ENCODE assay signal across 15 cellular contexts in genomic region chr2:151760139-151760650, GRCh38. TPM values are rescaled to one million over a fixed set of nuclear protein-coding genes. Genes with fewer than 3 reads are reported as not detected.
DNase-seq lines count a peak whose midpoint lies in the region; ATAC-seq and TF ChIP-seq lines count a peak whose summit lies in the region.
"Had no signal": no experiment of that assay in that cellular context is flagged by ENCODE, and none has a peak within 500 bp of the region (broad histone marks: within the 10 kb centered on the region; RNA-seq: fewer than 3 reads in every experiment).

No MANE protein-coding gene starts in this region.

- TF ChIP-seq CTCF in gastrocnemius medialis (IDR thresholded peaks at IDR 0.05 in 4 of 5, conservative IDR thresholded peaks at IDR 0.05 in 1 of 5) (peak in 1 of 5 experiments; percentile 9), GM20000 (IDR thresholded peaks at IDR 0.05; ENCODE audit: extremely low read depth, missing control alignments) (no peak), BE2C (IDR thresholded peaks at IDR 0.05; ENCODE audit: low read depth, low read length) (no peak)

- peak; percentile 68 to 89 for TF ChIP-seq POLR2A in gastrocnemius medialis (IDR thresholded peaks at IDR 0.05)

- peak overlapping the region; percentile 62 for H3K27ac ChIP-seq in right cardiac atrium (ENCODE audit: low read length)
- H3K27ac ChIP-seq in gastrocnemius medialis, result peak overlapping the region; percentile 94 to 96 (median 94)
- H3K27ac ChIP-seq: A549, left lung, upper lobe of left lung had no signal

- H3K36me3 ChIP-seq in gastrocnemius medialis, result no peaks in the 10 kb centered on the region
- H3K36me3 ChIP-seq in BE2C, result no peaks in the 10 kb centered on the region
- H3K36me3 ChIP-seq: upper lobe of left lung had no signal

- in situ Hi-C loops in gastrocnemius medialis (cut with MboI; ENCODE audit: low sequenced_read_pairs in 4 of 4), result no loop called here

- ATAC-seq in right cardiac atrium, result peak; percentile 56 to 64
- peak; percentile 91 to 93 for ATAC-seq in gastrocnemius medialis
- ATAC-seq: activated naive CD4-positive, alpha-beta T cell treated with anti-CD3 and anti-CD28 coated beads, Interleukin-2, amount 50 U/mL, for 72 hours; left lung had no signal

- H3K27me3 ChIP-seq in right cardiac atrium (ENCODE audit: control insufficient read depth, insufficient read depth) (no peaks in the 10 kb centered on the region), gastrocnemius medialis (no peaks in the 10 kb centered on the region), BE2C (no peaks in the 10 kb centered on the region)
- H3K27me3 ChIP-seq: left lung, upper lobe of left lung had no signal

- H3K4me1 ChIP-seq in right cardiac atrium (ENCODE audit: control insufficient read depth, insufficient read depth, low read length), result peaks cover 8% of the 10 kb centered on the region
- H3K4me1 ChIP-seq in gastrocnemius medialis, result peaks cover 35 to 61% of the 10 kb centered on the region in 2 donors
- no peaks in the 10 kb centered on the region for H3K4me1 ChIP-seq in BE2C
- H3K4me1 ChIP-seq: A549, left lung, upper lobe of left lung had no signal

- DNase-seq in NCI-H748 (lab: John Stamatoyannopoulos, UW; ENCODE audit: unreplicated experiment) (peak; percentile 55), NCI-H748 treated with DMSO at 0.1 percent for 48 hours (lab: John Stamatoyannopoulos, UW) (no peak), astrocyte of the hippocampus (ENCODE audit: low read depth, low spot score) (peak; percentile 49), right cardiac atrium (peak in 1 of 3 donors; percentile 48), gastrocnemius medialis (peak; percentile 96 to 98), GF-D8 (lab: John Stamatoyannopoulos, UW) (no peak), GM20000 (ENCODE audit: low spot score) (no peak), BE2C (no peak)
- DNase-seq: activated CD8-positive, alpha-beta memory T cell treated with anti-CD3 and anti-CD28 coated beads, Interleukin-2, amount 50 U/mL, for 4 hours; left lung; NCI-H1436; NCI-H82; upper lobe of left lung had no signal

- H3K9me3 ChIP-seq in right cardiac atrium (ENCODE audit: control insufficient read depth, low read length), result no peaks in the 10 kb centered on the region
- no peaks in the 10 kb centered on the region for H3K9me3 ChIP-seq in gastrocnemius medialis
- H3K9me3 ChIP-seq in BE2C, result no peaks in the 10 kb centered on the region
- H3K9me3 ChIP-seq: A549, left lung, upper lobe of left lung had no signal

- 67% methylated on average over 11 of the region's 11 CpGs for WGBS in right cardiac atrium

- intact Hi-C loops in right cardiac atrium (cut with DNase I) (no loop called here), gastrocnemius medialis (cut with DNase I; ENCODE audit: low total_unique reads) (loop anchor here (1.0 to 10.0 kb wide), 2 partner anchors 26 to 165 kb away; partner anchors contain the start of gene NEB)

- H3K4me3 ChIP-seq in right cardiac atrium (ENCODE audit: low read length) (no peak overlapping the region), gastrocnemius medialis (no peak overlapping the region), BE2C (ENCODE audit: low read depth, low read length) (no peak overlapping the region)
- H3K4me3 ChIP-seq: A549, left lung, upper lobe of left lung had no signal

RNA-seq across cellular contexts. Expression of gene NEB, which starts 25.9 kb away (rescaled TPM):
- total RNA-seq in right cardiac atrium (10 to 100 TPM; 31.5 to 48.5 (median 38.9) TPM), gastrocnemius medialis (1,000 to 10,000 TPM; 6,824 to 7,704 (median 7,108) TPM)
- polyA plus RNA-seq in right cardiac atrium, result 31.0 TPM
- 0.26 TPM for polyA plus RNA-seq in BE2C (2012; ENCODE audit: insufficient read depth, insufficient read length, low read depth)

Comparison
In these comparisons a context has a peak if more than half of its experiments do, and no peak if none do; other contexts are left out.
1. DNase-seq: peak in NCI-H748 (single experiment), astrocyte of the hippocampus (single experiment) and gastrocnemius medialis (2 of 2); none in NCI-H748 treated with DMSO at 0.1 percent for 48 hours (single experiment), GF-D8 (single experiment), GM20000 (single experiment) and BE2C (single experiment).
2. RNA of gene NEB, which starts 25.9 kb away (total RNA-seq): 6,824 to 7,704 TPM in gastrocnemius medialis; 31.5 to 48.5 TPM in right cardiac atrium; every median in the first group is over 100 times any median in the second.